ENCODE assay signal across 8 cellular contexts in genomic region chr1:214427871-214428277, GRCh38.
DNase-seq lines count a peak whose midpoint lies in the region; ATAC-seq, FAIRE-seq and TF ChIP-seq lines count a peak whose summit lies in the region.

No MANE protein-coding gene starts in this region.

- H3K36me3 ChIP-seq in MG63 (peaks cover 12% of the 10 kb centered on the region), H1 (ENCODE audit: control insufficient read depth in 2 of 4, insufficient read depth in 4 of 4, low read length in 3 of 4) (no peaks in the 10 kb centered on the region)

- peaks cover 18 to 41% of the 10 kb centered on the region in 2 experiments for H3K4me1 Mint-ChIP-seq in H9

- H3K23me2 ChIP-seq in H9 (ENCODE audit: insufficient read length, low read depth, low read length, poor library complexity, severe bottlenecking) (no peaks in the 10 kb centered on the region), H1 (ENCODE audit: low read depth, low read length) (no peaks in the 10 kb centered on the region)

- no peak for TF ChIP-seq POLR2A in H1 (IDR thresholded peaks at IDR 0.05; ENCODE audit: control extremely low read depth in 1 of 2, low read depth in 2 of 2, low read length in 2 of 2)

- peaks cover 0 to 2% (median 0%) of the 10 kb centered on the region in 3 experiments; a peak in 1 of 7 replicates for H3K36me3 Mint-ChIP-seq in H9 (ENCODE audit: insufficient read depth in 1 of 3, low read depth in 3 of 3)

- H3K18ac ChIP-seq in H9 (ENCODE audit: insufficient read length, low read depth, low read length) (no peak overlapping the region), H1 (ENCODE audit: extremely low read depth, low read length) (0 out of 2 replicates have a peak overlapping the region, but pooled peaks have one; percentile 49)

- no peak overlapping the region for H2AK5ac ChIP-seq in H9 (ENCODE audit: insufficient read length, low read length)
- peak overlapping the region; percentile 5; the same call in 1 of the 2 replicates for H2AK5ac ChIP-seq in H1 (ENCODE audit: low read depth, low read length)

- H2BK120ac ChIP-seq in H9 (ENCODE audit: low read depth, low read length, poor library complexity, severe bottlenecking): no peak overlapping the region
- no peak overlapping the region for H2BK120ac ChIP-seq in H1 (replicated peaks; ENCODE audit: low read depth, low read length)

- no peak overlapping the region for H3T11ph ChIP-seq in H9 (ENCODE audit: low read length)

- no peak for TF ChIP-seq CTCF in H9 (conservative IDR thresholded peaks at IDR 0.05)
- no peak for TF ChIP-seq CTCF in H1 (IDR thresholded peaks at IDR 0.05; ENCODE audit: control extremely low read depth in 1 of 3, insufficient read depth in 1 of 3, low read depth in 1 of 3, low read length in 3 of 3)

- H2BK12ac ChIP-seq in H9 (ENCODE audit: insufficient read length, low read depth, low read length) (no peak overlapping the region), H1 (ENCODE audit: low read depth, low read length) (no peak overlapping the region)

- no peak overlapping the region for H3K14ac ChIP-seq in H9 (ENCODE audit: insufficient read depth, low read length)
- no peak overlapping the region for H3K14ac ChIP-seq in H1 (ENCODE audit: insufficient read length)

- H4K8ac ChIP-seq in H9 (replicated peaks; ENCODE audit: insufficient read length, low read depth, low read length) (no peak overlapping the region), H1 (ENCODE audit: extremely low read depth, insufficient read depth, low read length) (no peak overlapping the region)

- H3K9me3 ChIP-seq in H9 (ENCODE audit: control insufficient read depth, low read depth, low read length) (no peaks in the 10 kb centered on the region), MG63 (no peaks in the 10 kb centered on the region), H1 (ENCODE audit: insufficient read depth in 2 of 2, low read depth in 1 of 2, low read length in 1 of 2) (no peaks in the 10 kb centered on the region)

- no peak for TF ChIP-seq RAD21 in H1 (IDR thresholded peaks at IDR 0.05 in 1 of 2, conservative IDR thresholded peaks at IDR 0.05 in 1 of 2; ENCODE audit: low read depth in 2 of 2, low read length in 2 of 2)

- H2BK20ac ChIP-seq in H9 (ENCODE audit: low read depth, low read length, poor library complexity, severe bottlenecking): no peak overlapping the region
- H2BK20ac ChIP-seq in H1 (ENCODE audit: low read length): 0 out of 2 replicates have a peak overlapping the region, but pooled peaks have one; percentile 40

- CTCF ChIA-PET in H1 (lab: Charles Lee; ENCODE audit: partially characterized antibody): interaction anchor here (1.2 kb wide), 1 partner anchor 10 kb away, joined by 3 read pairs; no protein-coding TSS in a partner anchor

- H2AFZ ChIP-seq in H9 (ENCODE audit: low read length) (no peak overlapping the region), H1 (ENCODE audit: low read length) (no peak overlapping the region)

- no peak for FAIRE-seq in H1 (lab: Jason Lieb, UNC)

- peaks cover 5% of the 10 kb centered on the region; the same call in 1 of the 2 replicates for H3K4me1 ChIP-seq in H9 (ENCODE audit: insufficient read depth, low read length)
- peaks cover 0 to 9% (median 2%) of the 10 kb centered on the region in 4 experiments; a peak in 3 of 7 replicates for H3K4me1 ChIP-seq in H1 (replicated peaks in 1 of 4; ENCODE audit: control insufficient read depth in 3 of 4, insufficient read depth in 4 of 4, low read length in 3 of 4)

- H4K5ac ChIP-seq in H9 (ENCODE audit: insufficient read length, low read depth, low read length): no peak overlapping the region
- H4K5ac ChIP-seq in H1 (ENCODE audit: insufficient read length, low read depth, low read length): no peak overlapping the region

- no peaks in the 10 kb centered on the region for H4K20me1 ChIP-seq in H9 (ENCODE audit: control insufficient read depth, insufficient read depth, insufficient read length)
- no peaks in the 10 kb centered on the region for H4K20me1 ChIP-seq in H1 (replicated peaks in 1 of 2; ENCODE audit: control insufficient read depth in 1 of 2, insufficient read depth in 2 of 2, low read length in 2 of 2)

- H3K4me3 ChIP-seq in GM08714 (ENCODE audit: low read length) (peak overlapping the region; percentile 48; the same call in 1 of the 2 replicates), MG63 (no peak overlapping the region), H1 (ENCODE audit: extremely low read depth in 1 of 4, insufficient read depth in 2 of 4, low read depth in 3 of 4, low read length in 4 of 4) (no peak overlapping the region)

- H2BK15ac ChIP-seq in H9 (ENCODE audit: low read depth, low read length) (no peak overlapping the region), H1 (ENCODE audit: low read length) (no peak overlapping the region)

- WGBS in H9 (ENCODE audit: extremely low coverage, insufficient read length, low lambda C conversion rate): no CpG with 5 or more reads among the region's 7 CpGs
- 78% methylated on average over 7 of the region's 7 CpGs; no CpG with 5 or more reads in 1 of the 2 experiments for WGBS in H1 (ENCODE audit: extremely low coverage in 1 of 2, insufficient coverage in 1 of 2, insufficient read length in 1 of 2, insufficient replicate concordance in 2 of 2, low coverage in 1 of 2, low lambda C conversion rate in 2 of 2, missing lambda C conversion rate in 1 of 2), 2 experiments

- H3K4ac ChIP-seq in H9 (ENCODE audit: low read depth, low read length) (no peak overlapping the region), H1 (replicated peaks; ENCODE audit: insufficient read length, low read depth, low read length) (no peak overlapping the region)

- H3K27ac ChIP-seq in H9 (ENCODE audit: insufficient read length, low read depth, low read length) (peak overlapping the region; percentile 5), H1 (ENCODE audit: low read depth, low read length) (no peak overlapping the region)

- H3K27me3 Mint-ChIP-seq in H9 (ENCODE audit: low read depth): no peaks in the 10 kb centered on the region

- H3K4me3 Mint-ChIP-seq in H9: no peak overlapping the region

- POLR2A ChIA-PET in H1 (lab: Charles Lee; ENCODE audit: partially characterized antibody): interaction anchor here (1.1 to 1.4 kb wide), 3 partner anchors 11 to 123 kb away, joined by 3 to 7 read pairs (median 4); partner anchors contain the start of gene PTPN14

- no peaks in the 10 kb centered on the region for H3K79me2 ChIP-seq in H9 (ENCODE audit: insufficient read depth, low read length)
- H3K79me2 ChIP-seq in H1 (ENCODE audit: control insufficient read depth in 1 of 2, insufficient read depth in 2 of 2, low read length in 2 of 2): no peaks in the 10 kb centered on the region

- H3K9me3 Mint-ChIP-seq in H9: no peaks in the 10 kb centered on the region

- H3K23ac ChIP-seq in H9 (ENCODE audit: insufficient read length, low read depth, low read length): no peak overlapping the region
- H3K23ac ChIP-seq in H1 (ENCODE audit: insufficient read length): no peak overlapping the region

- no peaks in the 10 kb centered on the region for H3K27me3 ChIP-seq in H9 (ENCODE audit: insufficient read depth, low read length)
- H3K27me3 ChIP-seq in MG63: no peaks in the 10 kb centered on the region
- H3K27me3 ChIP-seq in H1 (replicated peaks in 1 of 4; ENCODE audit: control insufficient read depth in 3 of 4, extremely low read depth in 1 of 4, insufficient read depth in 3 of 4, low read length in 3 of 4): no peaks in the 10 kb centered on the region

- H3K79me1 ChIP-seq in H9 (ENCODE audit: insufficient read depth, low read depth, low read length, poor library complexity, severe bottlenecking) (no peaks in the 10 kb centered on the region), H1 (ENCODE audit: low read depth, low read length) (no peaks in the 10 kb centered on the region; the same call in 1 of the 2 replicates)

- H3K4me2 ChIP-seq in H9 (ENCODE audit: insufficient read depth, insufficient read length, low read length): no peak overlapping the region
- H3K4me2 ChIP-seq in H1 (ENCODE audit: insufficient read depth in 1 of 2, low read depth in 2 of 2, low read length in 2 of 2): no peak overlapping the region

- H4K91ac ChIP-seq in H9 (ENCODE audit: insufficient read length, low read depth, low read length) (no peak overlapping the region), H1 (replicated peaks; ENCODE audit: insufficient read length, low read length) (peak overlapping the region; percentile 68)

- DNase-seq in H9 (peak; percentile 42), MG63 (peak; percentile 79), H1 (ENCODE audit: low read depth in 1 of 2, low spot score in 2 of 2) (no peak), sciatic nerve (ENCODE audit: low spot score) (no peak), midbrain (lab: John Stamatoyannopoulos, UW) (no peak)
- DNase-seq in activated CD4-positive, alpha-beta T cell treated with anti-CD3 and anti-CD28 coated beads for 24 hours (ENCODE audit: low read depth in 2 of 2): peak; percentile 25 to 27
- peak; percentile 59 to 72 for DNase-seq in stimulated activated CD4-positive, alpha-beta T cell treated with anti-CD3 and anti-CD28 coated beads, Interleukin-15, amount 100 ng/mL, for 48 hours (ENCODE audit: low read depth in 2 of 2)

- ATAC-seq in sciatic nerve: no peak

- no peak for TF ChIP-seq EP300 in H1 (IDR thresholded peaks at IDR 0.05; ENCODE audit: borderline replicate concordance in 1 of 2, low read depth in 2 of 2, low read length in 2 of 2)

- intact Hi-C loops in sciatic nerve (cut with DNase I): no loop called here

- H3K27ac Mint-ChIP-seq in H9: peak overlapping the region in 2 of 3 experiments; percentile 62 to 68; a peak in 5 of 7 replicates

- H3K9ac ChIP-seq in H9 (ENCODE audit: extremely low read depth, insufficient read length, low read length) (no peak overlapping the region), H1 (replicated peaks in 1 of 4; ENCODE audit: extremely low read depth in 1 of 4, low read depth in 3 of 4, low read length in 3 of 4) (no peak overlapping the region)

- no peak overlapping the region for H2BK5ac ChIP-seq in H9 (ENCODE audit: insufficient read length, low read length)
- 0 out of 2 replicates have a peak overlapping the region, but pooled peaks have one; percentile 2 for H2BK5ac ChIP-seq in H1 (ENCODE audit: low read depth, low read length)

- no peak overlapping the region for H3K56ac ChIP-seq in H9 (ENCODE audit: insufficient read length, low read depth, low read length)
- no peak overlapping the region for H3K56ac ChIP-seq in H1 (replicated peaks; ENCODE audit: insufficient read length, low read depth, low read length)

TF ChIP-seq in H1, 55 proteins besides CTCF, POLR2A, EP300 and RAD21:
- TF ChIP-seq CBX5 (IDR thresholded peaks at IDR 0.05; ENCODE audit: low read depth, low read length): no peak
- no peak for TF ChIP-seq JUN (IDR thresholded peaks at IDR 0.05; ENCODE audit: low read depth, low read length)
TF ChIP-seq in H1: peak in this region for 0.

Comparison
In these comparisons a context has a peak if more than half of its experiments do, and no peak if none do; other contexts are left out.
1. DNase-seq: peak in H9 (single experiment), MG63 (single experiment), activated CD4-positive, alpha-beta T cell treated with anti-CD3 and anti-CD28 coated beads for 24 hours (2 of 2) and stimulated activated CD4-positive, alpha-beta T cell treated with anti-CD3 and anti-CD28 coated beads, Interleukin-15, amount 100 ng/mL, for 48 hours (2 of 2); none in H1 (0 of 2), sciatic nerve (single experiment) and midbrain (single experiment).